In genomic region chr2:210635257-210635656, GRCh38 we compare ENCODE assay signal across 20 cellular contexts.
A peak's percentile ranks its signal among the peaks of the same experiment; 100 is the strongest.
DNase-seq lines count a peak whose midpoint lies in the region; ATAC-seq and TF ChIP-seq lines count a peak whose summit lies in the region.
"Had no signal": no experiment of that assay in that cellular context is flagged by ENCODE, and none has a peak within 500 bp of the region (broad histone marks: within the 10 kb centered on the region; RNA-seq: fewer than 3 reads in every experiment).

No MANE protein-coding gene starts in this region.

- H3K4me2 ChIP-seq in PC-3 (ENCODE audit: low read length), result no peak overlapping the region

- H3K27me3 Mint-ChIP-seq in Calu3 (ENCODE audit: unreplicated experiment), result no peaks in the 10 kb centered on the region
- H3K27me3 Mint-ChIP-seq: CD8-positive, alpha-beta memory T cell had no signal

- ATAC-seq in right lobe of liver (peak; percentile 19 to 67 (median 42)), PC-3 (no peak), heart left ventricle (no peak)

- CTCF ChIA-PET in Calu3 (lab: Charles Lee), result interaction anchor here (0.6 kb wide), 1 partner anchor 12 kb away, joined by 3 read pairs; no protein-coding TSS in a partner anchor
- CTCF ChIA-PET in PC-3 (lab: Charles Lee), result no interaction called here

- H3K36me3 ChIP-seq in right lobe of liver (peaks cover 0 to 66% (median 31%) of the 10 kb centered on the region in 4 donors), PC-3 (ENCODE audit: low read depth, low read length) (no peaks in the 10 kb centered on the region), heart left ventricle (no peaks in the 10 kb centered on the region), BE2C (no peaks in the 10 kb centered on the region)
- H3K36me3 ChIP-seq: MG63 had no signal

- TF ChIP-seq CTCF in Calu3 (IDR thresholded peaks at IDR 0.05; ENCODE audit: unreplicated experiment) (no peak), choroid plexus epithelial cell (conservative IDR thresholded peaks at IDR 0.05; ENCODE audit: low read depth, low read length) (no peak), right lobe of liver (IDR thresholded peaks at IDR 0.05) (no peak), PC-3 (conservative IDR thresholded peaks at IDR 0.05; ENCODE audit: low read depth, low read length) (no peak), heart left ventricle (IDR thresholded peaks at IDR 0.05) (no peak), BE2C (IDR thresholded peaks at IDR 0.05; ENCODE audit: low read depth, low read length) (no peak)

- H3K4me1 Mint-ChIP-seq in Calu3 (ENCODE audit: low read depth, unreplicated experiment), result no peaks in the 10 kb centered on the region
- H3K4me1 Mint-ChIP-seq: CD8-positive, alpha-beta memory T cell had no signal

- H3K4me3 ChIP-seq in choroid plexus epithelial cell (ENCODE audit: low read depth, low read length) (no peak overlapping the region), right lobe of liver (no peak overlapping the region), PC-3 (ENCODE audit: low read length) (no peak overlapping the region), heart left ventricle (no peak overlapping the region), BE2C (ENCODE audit: low read depth, low read length) (no peak overlapping the region)
- H3K4me3 ChIP-seq: MG63 had no signal

- WGBS in right lobe of liver (ENCODE audit: insufficient coverage, low coverage, low lambda C conversion rate, missing lambda C conversion rate), result 33% methylated on average over 1 of the region's 1 CpG
- WGBS in heart left ventricle, 4 donors, result 38 to 56% (median 48%) methylated on average over 1 of the region's 1 CpG

- DNase-seq in Calu3 (no peak), NCI-H460 (ENCODE audit: extremely low read depth, low read depth) (peak; percentile 62), choroid plexus epithelial cell (ENCODE audit: low read depth) (peak; percentile 6), right lobe of liver (no peak), PC-3 (no peak), heart left ventricle (no peak), BE2C (no peak)
- DNase-seq: C1 segment of cervical spinal cord; CD8-positive, alpha-beta memory T cell; DND-41; H9; Karpas-422; MG63; NCI-H1048; NCI-H1436 treated with DMSO at 0.1 percent for 48 hours; NCI-H2029; NCI-H446; NCI-H69; NK-92 treated with Interleukin-12 subunit alpha and Interleukin-12 subunit beta, amount 100 ng/mL, for 24 hours; Right ventricle myocardium superior had no signal

- H3F3A ChIP-seq in PC-3 (ENCODE audit: low read length, unreplicated experiment), result no peaks in the 10 kb centered on the region

- BruUV-seq in Calu3 (replicated peaks; lab: Mats Ljungman, UMichigan) (no TSS peak), PC-3 (replicated peaks; lab: Mats Ljungman, UMichigan) (no TSS peak)

- H3K9me3 Mint-ChIP-seq in Calu3 (ENCODE audit: low read depth, unreplicated experiment), result no peaks in the 10 kb centered on the region
- H3K9me3 Mint-ChIP-seq: CD8-positive, alpha-beta memory T cell had no signal

- intact Hi-C loops in Calu3 (cut with micrococcal nuclease; ENCODE audit: unreplicated experiment), result no loop called here
- intact Hi-C loops in right lobe of liver (cut with DNase I), result no loop called here
- intact Hi-C loops in PC-3 (cut with micrococcal nuclease), result no loop called here
- intact Hi-C loops in heart left ventricle (cut with DNase I), result no loop called here

- TF ChIP-seq POLR2A in right lobe of liver (IDR thresholded peaks at IDR 0.05), result no peak
- no peak for TF ChIP-seq POLR2A in heart left ventricle (IDR thresholded peaks at IDR 0.05)

- no peaks in the 10 kb centered on the region for H3K36me3 Mint-ChIP-seq in Calu3 (ENCODE audit: insufficient read depth, unreplicated experiment)
- H3K36me3 Mint-ChIP-seq: CD8-positive, alpha-beta memory T cell had no signal

- H3K27ac Mint-ChIP-seq in Calu3 (ENCODE audit: unreplicated experiment), result peak overlapping the region; percentile 15
- H3K27ac Mint-ChIP-seq: H9 had no signal

- no peak overlapping the region for H3K4me3 Mint-ChIP-seq in Calu3 (ENCODE audit: low read depth, unreplicated experiment)
- H3K4me3 Mint-ChIP-seq: CD8-positive, alpha-beta memory T cell; H9 had no signal

- H3K9me3 ChIP-seq in right lobe of liver (no peaks in the 10 kb centered on the region), PC-3 (ENCODE audit: low read length) (no peaks in the 10 kb centered on the region), heart left ventricle (no peaks in the 10 kb centered on the region), BE2C (no peaks in the 10 kb centered on the region)
- H3K9me3 ChIP-seq: MG63 had no signal

- no peak overlapping the region for H3K9ac ChIP-seq in PC-3 (ENCODE audit: low read length)

- POLR2A ChIA-PET in PC-3 (lab: Charles Lee; ENCODE audit: unreplicated experiment), result no interaction called here

- H3K27me3 ChIP-seq in right lobe of liver (no peaks in the 10 kb centered on the region), PC-3 (ENCODE audit: low read length) (no peaks in the 10 kb centered on the region), heart left ventricle (no peaks in the 10 kb centered on the region), BE2C (no peaks in the 10 kb centered on the region)
- H3K27me3 ChIP-seq: MG63 had no signal

- H2AFZ ChIP-seq in PC-3 (ENCODE audit: low read length), result no peak overlapping the region

- H4K20me1 ChIP-seq in PC-3 (ENCODE audit: low read length), result no peaks in the 10 kb centered on the region

- H3K79me2 ChIP-seq in PC-3 (ENCODE audit: low read length), result no peaks in the 10 kb centered on the region

- H3K4me1 ChIP-seq in right lobe of liver (no peaks in the 10 kb centered on the region), PC-3 (ENCODE audit: insufficient read depth, low read length) (no peaks in the 10 kb centered on the region), heart left ventricle (no peaks in the 10 kb centered on the region), BE2C (no peaks in the 10 kb centered on the region; the same call in 1 of the 2 replicates)

- H3K27ac ChIP-seq in right lobe of liver (peak overlapping the region in 1 of 3 donors; percentile 3), PC-3 (ENCODE audit: low read length) (no peak overlapping the region), heart left ventricle (no peak overlapping the region)

- H3K9me2 ChIP-seq in PC-3 (replicated peaks; ENCODE audit: low read length), result no peaks in the 10 kb centered on the region

Comparison
In these comparisons a context has a peak if more than half of its experiments do, and no peak if none do; other contexts are left out.
1. DNase-seq: peak in NCI-H460 (single experiment) and choroid plexus epithelial cell (single experiment); none in Calu3 (single experiment), right lobe of liver (0 of 3), PC-3 (single experiment), heart left ventricle (0 of 5) and BE2C (single experiment).
2. ATAC-seq: peak in right lobe of liver (4 of 4); none in PC-3 (single experiment) and heart left ventricle (0 of 4).